ENCODE assay signal across 1 cellular context in the genomic region with DNA sequence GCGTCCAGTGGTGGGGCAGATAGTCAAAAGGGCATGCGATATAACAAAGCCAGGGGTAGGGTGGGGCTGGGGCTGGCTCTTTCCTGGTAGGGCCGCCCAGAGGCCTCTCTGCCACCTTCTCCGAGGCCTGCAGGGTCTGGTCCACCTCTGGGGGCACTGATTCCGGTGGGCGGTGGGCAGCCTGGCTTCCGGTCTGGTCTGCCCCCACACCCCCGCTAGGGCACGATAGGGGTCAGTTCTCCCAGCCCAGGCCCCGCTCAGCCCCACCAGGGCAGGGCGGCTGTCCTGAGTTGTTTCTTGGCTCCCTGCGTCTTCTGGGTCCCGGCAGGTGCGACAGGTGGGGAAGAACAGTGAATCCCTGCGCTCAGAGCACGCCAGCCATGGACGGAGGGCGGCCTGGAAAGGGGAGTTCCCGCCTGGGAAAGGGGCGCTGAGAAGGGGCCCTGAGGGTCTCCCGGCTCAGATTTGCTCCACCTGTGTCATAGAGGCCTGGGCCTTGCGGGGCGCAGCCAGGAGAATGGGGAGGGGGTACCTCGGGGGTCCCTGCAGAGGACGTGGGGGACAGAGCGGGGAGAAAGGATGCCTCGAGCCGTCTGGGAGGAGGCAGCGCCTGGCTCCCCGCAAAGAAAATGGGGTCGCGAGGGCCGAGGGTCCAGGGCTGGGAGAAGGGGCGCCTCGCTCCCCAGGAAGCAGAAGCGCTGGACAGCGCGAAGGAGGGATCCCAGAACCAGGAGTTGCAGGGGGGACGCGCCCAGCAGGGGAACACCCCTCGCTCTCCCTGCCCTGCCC.
TF ChIP-seq lines count a peak whose summit lies in the region.

No MANE protein-coding gene starts in this region.

TF ChIP-seq in H1, 55 proteins besides CTCF, POLR2A, EP300 and RAD21:
- TF ChIP-seq KDM4A (IDR thresholded peaks at IDR 0.05; ENCODE audit: low read depth, low read length, severe bottlenecking) (peak; percentile 74), RFX5 (IDR thresholded peaks at IDR 0.05; ENCODE audit: borderline replicate concordance, low read depth, low read length) (no peak), SUZ12 (IDR thresholded peaks at IDR 0.05; ENCODE audit: low read length) (no peak), SIN3A (conservative IDR thresholded peaks at IDR 0.05 in 1 of 2, IDR thresholded peaks at IDR 0.05 in 1 of 2; ENCODE audit: low read depth in 1 of 2, low read length in 2 of 2) (no peak), GABPA (IDR thresholded peaks at IDR 0.05; ENCODE audit: borderline replicate concordance, insufficient read depth, low read length) (no peak), KDM1A (IDR thresholded peaks at IDR 0.05; ENCODE audit: borderline replicate concordance, low read length) (peak; percentile 77), EGR1 (IDR thresholded peaks at IDR 0.05; ENCODE audit: borderline replicate concordance, low read depth, low read length) (no peak), JUN (IDR thresholded peaks at IDR 0.05; ENCODE audit: low read depth, low read length) (no peak), JUND (IDR thresholded peaks at IDR 0.05; ENCODE audit: low read length) (no peak), PHF8 (conservative IDR thresholded peaks at IDR 0.05; ENCODE audit: low read depth, low read length) (0 out of 2 replicates have a peak, but pooled peaks have one; percentile 21), ASH2L (IDR thresholded peaks at IDR 0.05; ENCODE audit: low read length) (peak; percentile 91), RBBP5 (IDR thresholded peaks at IDR 0.05; ENCODE audit: borderline replicate concordance, low read depth, low read length) (peak; percentile 28; the same call in 1 of the 2 replicates)
- TF ChIP-seq, protein P1, sequence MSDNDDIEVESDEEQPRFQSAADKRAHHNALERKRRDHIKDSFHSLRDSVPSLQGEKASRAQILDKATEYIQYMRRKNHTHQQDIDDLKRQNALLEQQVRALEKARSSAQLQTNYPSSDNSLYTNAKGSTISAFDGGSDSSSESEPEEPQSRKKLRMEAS (IDR thresholded peaks at IDR 0.05) = 0 out of 2 replicates have a peak, but pooled peaks have one; percentile 5
